In the genomic region with DNA sequence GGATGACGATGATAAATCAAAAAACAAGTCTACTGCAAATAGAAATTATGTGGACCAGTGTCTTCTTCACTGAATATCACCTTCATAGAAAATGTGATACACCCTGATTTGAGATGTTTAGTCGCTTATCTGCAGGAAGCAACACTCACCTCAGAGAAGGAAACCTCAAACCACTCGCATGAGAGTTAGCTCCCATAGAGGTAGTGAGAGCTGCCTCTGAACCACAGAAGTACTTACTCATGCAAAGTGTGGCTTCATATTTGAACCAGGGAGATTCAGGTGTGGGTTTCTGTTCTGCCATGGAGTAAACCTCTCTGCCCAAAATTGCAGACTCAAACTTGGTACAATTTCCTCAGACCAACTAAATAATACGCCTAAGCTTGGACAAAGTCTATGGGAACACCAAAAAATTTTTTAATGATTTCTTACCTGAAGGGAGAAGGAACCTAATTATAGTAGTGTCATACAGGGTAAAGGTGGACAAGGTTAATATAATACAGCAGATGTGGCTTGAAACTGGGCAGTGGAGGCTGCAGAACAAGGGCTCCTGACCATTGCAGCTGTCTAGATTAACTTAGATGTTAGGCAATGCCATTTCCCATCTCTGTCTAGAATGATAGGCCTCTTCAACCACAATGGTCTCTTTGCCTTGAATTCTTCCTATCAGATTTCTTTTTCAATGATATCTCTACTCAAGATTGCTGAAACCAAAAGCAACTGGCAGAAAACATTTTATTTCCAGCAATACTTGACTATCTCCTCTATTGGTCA, we compare ENCODE assay signal across 8 cellular contexts.
A peak's percentile ranks its signal among the peaks of the same experiment; 100 is the strongest.
DNase-seq lines count a peak whose midpoint lies in the region; ATAC-seq and FAIRE-seq lines count a peak whose summit lies in the region.

No MANE protein-coding gene starts in this region.

- H3K4me1 Mint-ChIP-seq in T-helper 1 cell treated with Interleukin-12 subunit alpha and Interleukin-12 subunit beta and Interleukin-4 antibody, amounts not matched to agents 30 μg/mL and 1 μg/mL, for 36 hours (ENCODE audit: low read depth), result peaks cover 40% of the 10 kb centered on the region
- peaks cover 12 to 26% of the 10 kb centered on the region in 2 donors for H3K4me1 Mint-ChIP-seq in stimulated activated naive B cell treated with anti-CD40 and anti-IgM and Interleukin-4, amounts not matched to agents 10 μg/mL and 1 μg/mL and 100 μg/mL, for 72 hours

- FAIRE-seq in urothelium cell line (lab: Jason Lieb, UNC), result no peak

- peak; percentile 98 for ATAC-seq in HG03095 (IDR thresholded peaks at IDR 0.05; ENCODE audit: unreplicated experiment)
- ATAC-seq in stimulated activated naive B cell treated with anti-CD40 and anti-IgM and Interleukin-4, amounts not matched to agents 10 μg/mL and 1 μg/mL and 100 μg/mL, for 72 hours (replicated peaks), result peak; percentile 100

- H3K9me3 Mint-ChIP-seq in T-helper 1 cell treated with Interleukin-12 subunit alpha and Interleukin-12 subunit beta and Interleukin-4 antibody, amounts not matched to agents 30 μg/mL and 1 μg/mL, for 36 hours, result peaks cover 17% of the 10 kb centered on the region
- peaks cover 0 to under 1% of the 10 kb centered on the region in 2 donors for H3K9me3 Mint-ChIP-seq in stimulated activated naive B cell treated with anti-CD40 and anti-IgM and Interleukin-4, amounts not matched to agents 10 μg/mL and 1 μg/mL and 100 μg/mL, for 72 hours

- H3K4me3 Mint-ChIP-seq in T-helper 1 cell treated with Interleukin-12 subunit alpha and Interleukin-12 subunit beta and Interleukin-4 antibody, amounts not matched to agents 30 μg/mL and 1 μg/mL, for 36 hours, result peak overlapping the region; percentile 49
- no peak overlapping the region for H3K4me3 Mint-ChIP-seq in stimulated activated naive B cell treated with anti-CD40 and anti-IgM and Interleukin-4, amounts not matched to agents 10 μg/mL and 1 μg/mL and 100 μg/mL, for 72 hours

- peaks cover 14% of the 10 kb centered on the region for H3K36me3 Mint-ChIP-seq in T-helper 1 cell treated with Interleukin-12 subunit alpha and Interleukin-12 subunit beta and Interleukin-4 antibody, amounts not matched to agents 30 μg/mL and 1 μg/mL, for 36 hours (ENCODE audit: low read depth)
- peaks cover 2 to 4% of the 10 kb centered on the region in 2 donors for H3K36me3 Mint-ChIP-seq in stimulated activated naive B cell treated with anti-CD40 and anti-IgM and Interleukin-4, amounts not matched to agents 10 μg/mL and 1 μg/mL and 100 μg/mL, for 72 hours

- H3K27me3 Mint-ChIP-seq in T-helper 1 cell treated with Interleukin-12 subunit alpha and Interleukin-12 subunit beta and Interleukin-4 antibody, amounts not matched to agents 30 μg/mL and 1 μg/mL, for 36 hours (ENCODE audit: low read depth), result peaks cover 69% of the 10 kb centered on the region
- peaks cover 66 to 75% of the 10 kb centered on the region in 2 donors for H3K27me3 Mint-ChIP-seq in stimulated activated naive B cell treated with anti-CD40 and anti-IgM and Interleukin-4, amounts not matched to agents 10 μg/mL and 1 μg/mL and 100 μg/mL, for 72 hours

- H3K27ac Mint-ChIP-seq in T-helper 1 cell treated with Interleukin-12 subunit alpha and Interleukin-12 subunit beta and Interleukin-4 antibody, amounts not matched to agents 30 μg/mL and 1 μg/mL, for 36 hours, result peak overlapping the region; percentile 52
- no peak overlapping the region for H3K27ac Mint-ChIP-seq in stimulated activated naive B cell treated with anti-CD40 and anti-IgM and Interleukin-4, amounts not matched to agents 10 μg/mL and 1 μg/mL and 100 μg/mL, for 72 hours

- peak; percentile 68 for DNase-seq in GM19238 (ENCODE audit: insufficient read length, low spot score)
- peak; percentile 4 for DNase-seq in effector CD8-positive, alpha-beta T cell (lab: John Stamatoyannopoulos, UW)
- DNase-seq in stimulated activated naive B cell treated with anti-CD40 and anti-IgM and Interleukin-4, amounts not matched to agents 10 μg/mL and 1 μg/mL and 100 μg/mL, for 72 hours, result peak; percentile 67
- no peak for DNase-seq in DMS114 treated with DMSO at 0.1 percent for 48 hours (lab: John Stamatoyannopoulos, UW; ENCODE audit: unreplicated experiment)
- no peak for DNase-seq in NCI-H345 treated with DMSO at 0.1 percent for 48 hours (lab: John Stamatoyannopoulos, UW; ENCODE audit: unreplicated experiment)
- DNase-seq in urothelium cell line (ENCODE audit: low spot score), result no peak

Comparison
In these comparisons a context has a peak if more than half of its experiments do, and no peak if none do; other contexts are left out.
1. DNase-seq: peak in GM19238 (single experiment), effector CD8-positive, alpha-beta T cell (single experiment) and stimulated activated naive B cell treated with anti-CD40 and anti-IgM and Interleukin-4, amounts not matched to agents 10 μg/mL and 1 μg/mL and 100 μg/mL, for 72 hours (single experiment); none in DMS114 treated with DMSO at 0.1 percent for 48 hours (single experiment), NCI-H345 treated with DMSO at 0.1 percent for 48 hours (single experiment) and urothelium cell line (single experiment).